ENCODE assay signal across 14 cellular contexts in the genomic region with DNA sequence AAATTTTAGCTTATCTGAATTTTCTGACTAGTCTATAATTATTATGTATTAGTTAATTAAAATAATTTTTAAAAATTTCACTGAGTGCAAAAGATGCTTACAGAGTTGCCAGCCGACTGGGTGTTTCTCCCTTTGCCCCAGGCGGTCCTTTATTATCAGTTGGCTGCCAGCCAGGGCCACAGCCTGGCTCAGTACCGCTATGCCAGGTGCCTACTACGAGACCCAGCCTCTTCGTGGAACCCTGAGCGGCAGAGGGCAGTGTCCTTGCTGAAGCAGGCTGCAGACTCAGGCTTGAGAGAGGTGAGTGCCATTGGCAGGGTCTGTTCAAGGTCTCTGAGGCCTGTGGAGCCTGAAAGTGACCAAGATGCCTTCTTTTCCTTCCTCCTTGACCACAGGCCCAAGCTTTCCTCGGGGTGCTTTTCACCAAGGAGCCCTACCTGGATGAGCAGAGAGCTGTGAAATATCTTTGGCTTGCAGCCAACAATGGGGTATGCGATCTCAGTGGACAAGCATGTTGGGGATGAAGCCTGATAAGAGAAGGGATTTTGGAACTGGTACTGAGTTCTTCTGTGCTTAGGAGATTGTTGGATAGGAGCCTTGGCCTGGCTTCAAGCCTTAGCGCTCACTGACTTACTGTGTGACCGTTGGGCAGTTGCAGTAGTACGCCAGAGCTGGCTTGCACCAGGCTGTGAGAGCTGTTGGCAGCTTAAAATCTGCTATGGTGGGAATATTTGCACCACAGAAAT.
DNase-seq lines count a peak whose midpoint lies in the region; ATAC-seq, FAIRE-seq and TF ChIP-seq lines count a peak whose summit lies in the region.
"Had no signal": no experiment of that assay in that cellular context is flagged by ENCODE, and none has a peak within 500 bp of the region (broad histone marks: within the 10 kb centered on the region; RNA-seq: fewer than 3 reads in every experiment).

No MANE protein-coding gene starts in this region.

- TF ChIP-seq CTCF in tibial artery (IDR thresholded peaks at IDR 0.05): no peak

- no peaks in the 10 kb centered on the region for H3K27me3 ChIP-seq in tibial artery
- H3K27me3 ChIP-seq: thyroid gland had no signal

- H3K4me1 ChIP-seq in tibial artery: peaks cover 0 to 16% (median 8%) of the 10 kb centered on the region in 4 donors
- H3K4me1 ChIP-seq: thyroid gland had no signal

- FAIRE-seq in GM19239 (lab: Jason Lieb, UNC): no peak

- H3K9me3 ChIP-seq in tibial artery: no peaks in the 10 kb centered on the region
- H3K9me3 ChIP-seq: thyroid gland had no signal

- intact Hi-C loops in tibial artery (cut with DNase I; ENCODE audit: low total_unique reads): no loop called here

- peak overlapping the region; percentile 24 for H3K27ac ChIP-seq in epithelial cell of prostate
- H3K27ac ChIP-seq in tibial artery: peak overlapping the region; percentile 37 to 63
- H3K27ac ChIP-seq: thyroid gland had no signal

- no peak overlapping the region for H3K4me3 ChIP-seq in tibial artery
- H3K4me3 ChIP-seq: smooth muscle cell, thyroid gland had no signal

- H3K36me3 ChIP-seq in tibial artery: peaks cover 54 to 97% (median 92%) of the 10 kb centered on the region in 3 donors

- ATAC-seq in HG02642 (IDR thresholded peaks at IDR 0.05; ENCODE audit: poor library complexity, unreplicated experiment) (no peak), GM19324 (IDR thresholded peaks at IDR 0.05; ENCODE audit: low FRiP score, unreplicated experiment) (no peak)
- ATAC-seq: natural killer cell treated with Interleukin-12 subunit alpha and Interleukin-12 subunit beta and Interleukin-15 and Interleukin-18, amount 100 ng/mL, for 72 hours had no signal

- DNase-seq in NCI-H1417 (lab: John Stamatoyannopoulos, UW) (peak in 2 of 3 experiments; percentile 67 to 83), NCI-H1417 treated with DMSO at 0.1 percent for 48 hours (lab: John Stamatoyannopoulos, UW) (no peak), NCI-H526 treated with DMSO at 0.1 percent for 48 hours (lab: John Stamatoyannopoulos, UW) (peak; percentile 6), epithelial cell of prostate (ENCODE audit: low read depth, low spot score) (no peak), tibial artery (peak; percentile 59 to 86), GM19239 (ENCODE audit: insufficient read length, low spot score) (no peak)
- DNase-seq: activated naive CD4-positive, alpha-beta T cell treated with anti-CD3 and anti-CD28 coated beads, Interleukin-2, amount 10 ng/mL, durations not matched to agents 7 days and 5 days; dermis blood vessel endothelial cell; MV-4-11; thyroid gland had no signal

Comparison
In these comparisons a context has a peak if more than half of its experiments do, and no peak if none do; other contexts are left out.
1. DNase-seq: peak in NCI-H1417 (2 of 3), NCI-H526 treated with DMSO at 0.1 percent for 48 hours (single experiment) and tibial artery (2 of 2); none in NCI-H1417 treated with DMSO at 0.1 percent for 48 hours (single experiment), epithelial cell of prostate (single experiment) and GM19239 (single experiment).